1 cellular context compared by ENCODE assay signal in genomic region chr4:102823897-102824296, GRCh38.
TF ChIP-seq lines count a peak whose summit lies in the region.

No MANE protein-coding gene starts in this region.

TF ChIP-seq in GM23338, 12 proteins besides CTCF, POLR2A, EP300 and RAD21 (continued from another document):
- no peak for TF ChIP-seq ZNF462 (CRISPR knock-in tag; IDR thresholded peaks at IDR 0.05)
- no peak for TF ChIP-seq EZH2phosphoT487 (IDR thresholded peaks at IDR 0.05; ENCODE audit: unreplicated experiment)
- no peak for TF ChIP-seq EZH2 (IDR thresholded peaks at IDR 0.05; ENCODE audit: low read depth, unreplicated experiment)
- no peak for TF ChIP-seq CREB1 (CRISPR knock-in tag; IDR thresholded peaks at IDR 0.05; ENCODE audit: low read depth)
- TF ChIP-seq ZNF331 (CRISPR knock-in tag; IDR thresholded peaks at IDR 0.05; ENCODE audit: low read depth): no peak
- no peak for TF ChIP-seq ZNF114 (CRISPR knock-in tag; IDR thresholded peaks at IDR 0.05)
- no peak for TF ChIP-seq NANOG (IDR thresholded peaks at IDR 0.05; ENCODE audit: borderline replicate concordance)
- no peak for TF ChIP-seq JUNB (IDR thresholded peaks at IDR 0.05; ENCODE audit: unreplicated experiment)
- no peak for TF ChIP-seq POLR2AphosphoS5 (IDR thresholded peaks at IDR 0.05; ENCODE audit: low read depth)
- no peak for TF ChIP-seq STAT1 (IDR thresholded peaks at IDR 0.05; ENCODE audit: unreplicated experiment)
- TF ChIP-seq ETS1 (IDR thresholded peaks at IDR 0.05): no peak
TF ChIP-seq in GM23338: peak in this region for 0.
